Comparison of ENCODE assay signal across 8 cellular contexts in genomic region chr4:183504930-183505555, GRCh38. TPM values are rescaled to one million over a fixed set of nuclear protein-coding genes. Genes with fewer than 3 reads are reported as not detected.
DNase-seq lines count a peak whose midpoint lies in the region.

A gene with protein sequence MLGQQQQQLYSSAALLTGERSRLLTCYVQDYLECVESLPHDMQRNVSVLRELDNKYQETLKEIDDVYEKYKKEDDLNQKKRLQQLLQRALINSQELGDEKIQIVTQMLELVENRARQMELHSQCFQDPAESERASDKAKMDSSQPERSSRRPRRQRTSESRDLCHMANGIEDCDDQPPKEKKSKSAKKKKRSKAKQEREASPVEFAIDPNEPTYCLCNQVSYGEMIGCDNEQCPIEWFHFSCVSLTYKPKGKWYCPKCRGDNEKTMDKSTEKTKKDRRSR (plus strand): TSS chr4:183505058. CDS start chr4:183505196, 138 bp downstream.

- H3K9ac ChIP-seq in Karpas-422 (ENCODE audit: low read length) (peak within 1 kb of the TSS; percentile 78), duodenal mucosa (ENCODE audit: low read depth in 1 of 2, low read length in 2 of 2) (peak within 1 kb of the TSS; percentile 89 to 95), mesenchymal stem cell (ENCODE audit: low read length) (peak within 1 kb of the TSS; percentile 94)

- H3K36me3 ChIP-seq in H7 (replicated peaks; ENCODE audit: control insufficient read depth, insufficient read depth, low read length): no peaks in the 10 kb centered on the region
- no peaks in the 10 kb centered on the region for H3K36me3 ChIP-seq in Karpas-422 (ENCODE audit: insufficient read depth, low read length)
- H3K36me3 ChIP-seq in duodenal mucosa (ENCODE audit: control insufficient read depth in 1 of 2, insufficient read depth in 2 of 2, low read length in 2 of 2): no peaks in the 10 kb centered on the region
- peaks cover 0 to 3% of the 10 kb centered on the region in 2 experiments for H3K36me3 ChIP-seq in mesenchymal stem cell (ENCODE audit: control insufficient read depth in 1 of 2, insufficient read depth in 2 of 2, low read depth in 1 of 2, low read length in 2 of 2)

- peak within 1 kb of the TSS in 1 of 2 experiments; percentile 100 for H3K23ac ChIP-seq in mesenchymal stem cell (ENCODE audit: low read length in 2 of 2)

- H3K79me2 ChIP-seq in Karpas-422 (ENCODE audit: low read length): peaks cover 56% of the 10 kb centered on the region

- H2AFZ ChIP-seq in Karpas-422 (ENCODE audit: low read length) (peak within 1 kb of the TSS; percentile 50; the same call in 1 of the 2 replicates), mesenchymal stem cell (ENCODE audit: low read depth, low read length) (peak within 1 kb of the TSS; percentile 96)

- H2BK120ac ChIP-seq in mesenchymal stem cell (ENCODE audit: low read depth, low read length): peak within 1 kb of the TSS; percentile 85

- WGBS in mesenchymal stem cell: under 1% methylated on average over 57 of the region's 65 CpGs

- H3K4me3 ChIP-seq in H7 (ENCODE audit: insufficient read depth, low read depth, low read length): peak within 1 kb of the TSS; percentile 97
- H3K4me3 ChIP-seq in Karpas-422 (ENCODE audit: low read length): peak within 1 kb of the TSS; percentile 82
- H3K4me3 ChIP-seq in duodenal mucosa (ENCODE audit: low read depth in 1 of 2, low read length in 2 of 2): peak within 1 kb of the TSS; percentile 97 to 98
- H3K4me3 ChIP-seq in mesenchymal stem cell (ENCODE audit: insufficient read depth in 1 of 2, low read depth in 1 of 2, low read length in 2 of 2): peak within 1 kb of the TSS; percentile 98 to 99

- H3K4me2 ChIP-seq in Karpas-422 (ENCODE audit: low read depth, low read length, poor library complexity, severe bottlenecking) (peak within 1 kb of the TSS; percentile 85), mesenchymal stem cell (ENCODE audit: low read length, poor library complexity, severe bottlenecking) (peak within 1 kb of the TSS; percentile 96)

- H3K4me1 ChIP-seq in Karpas-422 (ENCODE audit: low read length) (peaks cover 26% of the 10 kb centered on the region), duodenal mucosa (ENCODE audit: control insufficient read depth in 1 of 2, insufficient read depth in 2 of 2, low read length in 2 of 2) (peaks cover 26 to 35% of the 10 kb centered on the region in 2 donors), mesenchymal stem cell (ENCODE audit: control insufficient read depth, insufficient read depth, low read depth, low read length) (peaks cover 3% of the 10 kb centered on the region)

- H4K91ac ChIP-seq in mesenchymal stem cell (ENCODE audit: low read length): peak within 1 kb of the TSS; percentile 75

- H3K18ac ChIP-seq in mesenchymal stem cell (ENCODE audit: low read depth in 1 of 2, low read length in 2 of 2): peak within 1 kb of the TSS; percentile 82 to 88

- H2BK5ac ChIP-seq in mesenchymal stem cell (ENCODE audit: low read depth, low read length, poor library complexity, severe bottlenecking): peak within 1 kb of the TSS; percentile 88

- H3K9me2 ChIP-seq in Karpas-422 (replicated peaks; ENCODE audit: insufficient read depth, low read length): no peaks in the 10 kb centered on the region

- no peaks in the 10 kb centered on the region for H3K9me3 ChIP-seq in Karpas-422 (ENCODE audit: low read length)
- H3K9me3 ChIP-seq in duodenal mucosa (ENCODE audit: control insufficient read depth in 1 of 2, low read length in 2 of 2): no peaks in the 10 kb centered on the region
- H3K9me3 ChIP-seq in mesenchymal stem cell (ENCODE audit: control insufficient read depth, low read length): no peaks in the 10 kb centered on the region

- H2BK12ac ChIP-seq in mesenchymal stem cell (ENCODE audit: low read length in 2 of 2): peak within 1 kb of the TSS; percentile 89 to 99

- H2BK15ac ChIP-seq in mesenchymal stem cell (ENCODE audit: low read depth, poor library complexity, severe bottlenecking): peak within 1 kb of the TSS; percentile 89

- H3K79me1 ChIP-seq in mesenchymal stem cell (replicated peaks; ENCODE audit: low read length, poor library complexity, severe bottlenecking): peaks cover 3% of the 10 kb centered on the region

- peak within 1 kb of the TSS; percentile 87 to 94 for H3K4ac ChIP-seq in mesenchymal stem cell (ENCODE audit: low read depth in 1 of 2, low read length in 2 of 2)

- H3K27ac ChIP-seq in Karpas-422 (ENCODE audit: low read length) (peak within 1 kb of the TSS; percentile 71), duodenal mucosa (ENCODE audit: low read depth, low read length) (peak within 1 kb of the TSS; percentile 96), mesenchymal stem cell (ENCODE audit: low read length, poor library complexity, severe bottlenecking) (peak within 1 kb of the TSS; percentile 90), temporal lobe (ENCODE audit: low read depth, low read length) (peak within 1 kb of the TSS; percentile 91)

- 0 out of 2 replicates have a peak, but pooled peaks cover 4% of the 10 kb centered on the region for H4K20me1 ChIP-seq in Karpas-422 (ENCODE audit: insufficient read depth, low read depth, low read length)

- H3K14ac ChIP-seq in mesenchymal stem cell (ENCODE audit: low read length in 2 of 2): peak within 1 kb of the TSS; percentile 82 to 100

- DNase-seq in stimulated activated CD4-positive, alpha-beta T cell treated with anti-CD3 and anti-CD28 coated beads, Interleukin-4, amount 100 ng/mL, for 48 hours (ENCODE audit: low read depth in 2 of 2): peak; percentile 51 to 76
- no peak for DNase-seq in stimulated activated CD4-positive, alpha-beta T cell treated with anti-CD3 and anti-CD28 coated beads, Interleukin-1b, Interleukin-23, amount 100 ng/mL, for 48 hours
- DNase-seq in H7: peak; percentile 96
- peak; percentile 83 for DNase-seq in Karpas-422
- peak; percentile 55 to 73 for DNase-seq in SW 1271 (lab: John Stamatoyannopoulos, UW)
- DNase-seq in mesenchymal stem cell: peak; percentile 88

- H2AK5ac ChIP-seq in mesenchymal stem cell (ENCODE audit: low read length, severe bottlenecking): no peak within 1 kb of the TSS

- H3K27me3 ChIP-seq in H7 (ENCODE audit: control insufficient read depth, insufficient read depth, low read length) (no peaks in the 10 kb centered on the region), Karpas-422 (ENCODE audit: low read length) (no peaks in the 10 kb centered on the region), duodenal mucosa (ENCODE audit: control insufficient read depth in 1 of 2, insufficient read depth in 2 of 2, low read length in 2 of 2) (no peaks in the 10 kb centered on the region), mesenchymal stem cell (ENCODE audit: control insufficient read depth in 1 of 2, insufficient read depth in 1 of 2, low read length in 2 of 2) (no peaks in the 10 kb centered on the region)

- peak within 1 kb of the TSS; percentile 69 for H4K8ac ChIP-seq in mesenchymal stem cell (ENCODE audit: low read length)

RNA-seq across cellular contexts. Expression of the gene that starts here (rescaled TPM):
- 12.0 and 16.9 TPM in 2 replicates for total RNA-seq in H7 (2014; rRNA removed; shearing (Covaris generic))
- total RNA-seq in Karpas-422 (2014; rRNA removed; shearing (Covaris generic); ENCODE audit: low replicate concordance): 5.4 and 7.5 TPM in 2 replicates
- polyA plus RNA-seq in mesenchymal stem cell (2013, experiment 1 of 2): 20.8 TPM
- polyA plus RNA-seq in mesenchymal stem cell (2013, experiment 2 of 2): 20.9 TPM
- 14.3 TPM for total RNA-seq in temporal lobe
